In the genomic region with DNA sequence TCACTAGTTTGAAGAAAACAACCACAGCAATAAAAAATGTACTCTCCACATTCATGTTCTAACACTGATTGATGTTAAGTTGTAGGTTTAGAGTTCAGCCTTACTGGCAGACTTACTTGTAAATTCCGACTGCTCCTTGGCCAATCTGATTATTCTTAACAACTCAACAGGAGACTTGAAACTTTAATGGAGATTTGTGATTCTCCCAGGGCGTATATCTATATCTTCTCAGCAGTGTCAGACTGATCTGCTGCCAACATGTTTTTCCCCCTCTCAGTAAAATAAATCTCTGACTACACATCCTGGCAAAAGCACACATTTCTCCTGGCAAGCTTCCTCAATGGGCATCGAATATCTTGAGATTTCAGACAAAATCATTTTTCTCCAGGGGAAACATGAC, we compare ENCODE assay signal across 31 cellular contexts.
"Had no signal": no experiment of that assay in that cellular context is flagged by ENCODE, and none has a peak within 500 bp of the region (broad histone marks: within the 10 kb centered on the region; RNA-seq: fewer than 3 reads in every experiment).

No MANE protein-coding gene starts in this region.

- H3K27me3 ChIP-seq: adrenal gland, esophagus squamous epithelium had no signal

- H3K27ac ChIP-seq: adrenal gland, epithelial cell of prostate, esophagus squamous epithelium had no signal

- H3K4me3 ChIP-seq: adrenal gland, esophagus squamous epithelium had no signal

- H3K36me3 Mint-ChIP-seq: activated CD4-positive, alpha-beta memory T cell treated with anti-CD3 and anti-CD28 coated beads for 36 hours; activated CD8-positive, alpha-beta memory T cell treated with anti-CD3 and anti-CD28 coated beads, Interleukin-2, amount 10 ng/mL, durations not matched to agents 7 days and 5 days; activated naive CD4-positive, alpha-beta T cell treated with anti-CD3 and anti-CD28 coated beads, Interleukin-2, amount 50 U/mL, for 24 hours; activated naive CD8-positive, alpha-beta T cell treated with anti-CD3 and anti-CD28 coated beads for 36 hours; brain had no signal

- H3K36me3 ChIP-seq: adrenal gland, esophagus squamous epithelium had no signal

- H3K4me1 ChIP-seq: esophagus squamous epithelium had no signal

- DNase-seq: activated CD4-positive, alpha-beta memory T cell treated with anti-CD3 and anti-CD28 coated beads for 36 hours; activated CD4-positive, alpha-beta T cell treated with anti-CD3 and anti-CD28 coated beads for 36 hours; activated CD4-positive, alpha-beta T cell treated with anti-CD3 and anti-CD28 coated beads, Interleukin-2, amount 10 ng/mL, durations not matched to agents 24 days and 14 days; activated CD4-positive, CD25-positive, alpha-beta regulatory T cell; activated CD4-positive, CD25-positive, alpha-beta regulatory T cell treated with anti-CD3 and anti-CD28 coated beads, Interleukin-2, amount 50 U/mL, for 72 hours; activated CD8-positive, alpha-beta memory T cell treated with anti-CD3 and anti-CD28 coated beads, Interleukin-2, amount 10 ng/mL, durations not matched to agents 7 days and 5 days; activated CD8-positive, alpha-beta memory T cell treated with anti-CD3 and anti-CD28 coated beads, Interleukin-2, amount 50 U/mL, for 4 hours; activated CD8-positive, alpha-beta T cell treated with anti-CD3 and anti-CD28 coated beads, Interleukin-2, amount 10 ng/mL, durations not matched to agents 7 days and 5 days; activated effector memory CD4-positive, alpha-beta T cell treated with anti-CD3 and anti-CD28 coated beads, Interleukin-2, amount 50 U/mL, for 16 hours; activated naive CD4-positive, alpha-beta T cell treated with anti-CD3 and anti-CD28 coated beads for 36 hours; activated naive CD8-positive, alpha-beta T cell treated with anti-CD3 and anti-CD28 coated beads for 36 hours; activated naive CD8-positive, alpha-beta T cell treated with anti-CD3 and anti-CD28 coated beads, Interleukin-2, amount 50 U/mL, for 24 hours; activated T-cell treated with anti-CD3 and anti-CD28 coated beads, Interleukin-2, amount 50 U/mL, for 1 hour; activated T-cell treated with anti-CD3 and anti-CD28 coated beads, Interleukin-2, amount 50 U/mL, for 48 hours; adrenal gland; amygdala; aorta; caudate nucleus; cortex of kidney; dermis blood vessel endothelial cell; effector CD4-positive, alpha-beta T cell; effector memory CD8-positive, alpha-beta T cell; esophagus squamous epithelium; foreskin melanocyte; head of caudate nucleus; T-helper 2 cell had no signal

- H3K27ac Mint-ChIP-seq: activated CD4-positive, alpha-beta memory T cell treated with anti-CD3 and anti-CD28 coated beads for 36 hours; activated CD4-positive, alpha-beta T cell treated with anti-CD3 and anti-CD28 coated beads for 36 hours; activated CD4-positive, alpha-beta T cell treated with anti-CD3 and anti-CD28 coated beads, Interleukin-2, amount 10 ng/mL, durations not matched to agents 24 days and 14 days; activated CD8-positive, alpha-beta memory T cell treated with anti-CD3 and anti-CD28 coated beads, Interleukin-2, amount 10 ng/mL, durations not matched to agents 7 days and 5 days; activated CD8-positive, alpha-beta T cell treated with anti-CD3 and anti-CD28 coated beads, Interleukin-2, amount 10 ng/mL, durations not matched to agents 7 days and 5 days; activated naive CD4-positive, alpha-beta T cell treated with anti-CD3 and anti-CD28 coated beads for 36 hours; activated naive CD4-positive, alpha-beta T cell treated with anti-CD3 and anti-CD28 coated beads, Interleukin-2, amount 50 U/mL, for 24 hours; activated naive CD8-positive, alpha-beta T cell treated with anti-CD3 and anti-CD28 coated beads for 36 hours; activated naive CD8-positive, alpha-beta T cell treated with anti-CD3 and anti-CD28 coated beads, Interleukin-2, amount 50 U/mL, for 24 hours; activated T-helper 1 cell treated with anti-CD3 and anti-CD28 coated beads, Interleukin-12 subunit alpha, Interleukin-12 subunit beta, Interleukin-2, Interleukin-4 antibody, amounts not matched to agents 30 ng/mL and 10 ng/mL and 1 ng/mL, durations not matched to agents 14 hours and 24 hours and 36 hours; activated T-helper 2 cell treated with anti-CD3 and anti-CD28 coated beads, Interferon-gamma antibody, Interleukin-2, Interleukin-4, amounts not matched to agents 10 μg/mL and 5 μg/mL and 100 μg/mL, durations not matched to agents 14 hours and 24 hours and 36 hours; effector memory CD8-positive, alpha-beta T cell had no signal

- H3K9me3 ChIP-seq: adrenal gland, esophagus squamous epithelium had no signal

- H3K27me3 Mint-ChIP-seq: activated CD4-positive, alpha-beta memory T cell treated with anti-CD3 and anti-CD28 coated beads for 36 hours; activated CD4-positive, alpha-beta T cell treated with anti-CD3 and anti-CD28 coated beads for 36 hours; activated CD4-positive, alpha-beta T cell treated with anti-CD3 and anti-CD28 coated beads, Interleukin-2, amount 10 ng/mL, durations not matched to agents 24 days and 14 days; activated CD8-positive, alpha-beta memory T cell treated with anti-CD3 and anti-CD28 coated beads, Interleukin-2, amount 10 ng/mL, durations not matched to agents 7 days and 5 days; activated naive CD4-positive, alpha-beta T cell treated with anti-CD3 and anti-CD28 coated beads, Interleukin-2, amount 50 U/mL, for 24 hours; activated naive CD8-positive, alpha-beta T cell treated with anti-CD3 and anti-CD28 coated beads for 36 hours; activated naive CD8-positive, alpha-beta T cell treated with anti-CD3 and anti-CD28 coated beads, Interleukin-2, amount 50 U/mL, for 24 hours; effector memory CD8-positive, alpha-beta T cell had no signal

- H3K4me1 Mint-ChIP-seq: activated CD4-positive, alpha-beta T cell treated with anti-CD3 and anti-CD28 coated beads for 36 hours; activated CD4-positive, alpha-beta T cell treated with anti-CD3 and anti-CD28 coated beads, Interleukin-2, amount 10 ng/mL, durations not matched to agents 24 days and 14 days; activated CD8-positive, alpha-beta memory T cell treated with anti-CD3 and anti-CD28 coated beads, Interleukin-2, amount 10 ng/mL, durations not matched to agents 7 days and 5 days; activated naive CD4-positive, alpha-beta T cell treated with anti-CD3 and anti-CD28 coated beads, Interleukin-2, amount 50 U/mL, for 24 hours; activated naive CD8-positive, alpha-beta T cell treated with anti-CD3 and anti-CD28 coated beads for 36 hours; activated naive CD8-positive, alpha-beta T cell treated with anti-CD3 and anti-CD28 coated beads, Interleukin-2, amount 50 U/mL, for 24 hours had no signal

- H3K4me3 Mint-ChIP-seq: activated CD4-positive, alpha-beta memory T cell treated with anti-CD3 and anti-CD28 coated beads for 36 hours; activated CD4-positive, alpha-beta T cell treated with anti-CD3 and anti-CD28 coated beads for 36 hours; activated CD4-positive, alpha-beta T cell treated with anti-CD3 and anti-CD28 coated beads, Interleukin-2, amount 10 ng/mL, durations not matched to agents 24 days and 14 days; activated CD8-positive, alpha-beta memory T cell treated with anti-CD3 and anti-CD28 coated beads, Interleukin-2, amount 10 ng/mL, durations not matched to agents 7 days and 5 days; activated CD8-positive, alpha-beta T cell treated with anti-CD3 and anti-CD28 coated beads, Interleukin-2, amount 10 ng/mL, durations not matched to agents 7 days and 5 days; activated naive CD4-positive, alpha-beta T cell treated with anti-CD3 and anti-CD28 coated beads for 36 hours; activated naive CD4-positive, alpha-beta T cell treated with anti-CD3 and anti-CD28 coated beads, Interleukin-2, amount 50 U/mL, for 24 hours; activated naive CD8-positive, alpha-beta T cell treated with anti-CD3 and anti-CD28 coated beads for 36 hours; activated naive CD8-positive, alpha-beta T cell treated with anti-CD3 and anti-CD28 coated beads, Interleukin-2, amount 50 U/mL, for 24 hours; activated T-helper 1 cell treated with anti-CD3 and anti-CD28 coated beads, Interleukin-12 subunit alpha, Interleukin-12 subunit beta, Interleukin-2, Interleukin-4 antibody, amounts not matched to agents 30 ng/mL and 10 ng/mL and 1 ng/mL, durations not matched to agents 14 hours and 24 hours and 36 hours; brain; effector memory CD8-positive, alpha-beta T cell had no signal
